In genomic region chr7:106610996-106611886, GRCh38 we compare ENCODE assay signal across 1 cellular context.
TF ChIP-seq lines count a peak whose summit lies in the region.

No MANE protein-coding gene starts in this region.

TF ChIP-seq in GM23338, 12 proteins besides CTCF, POLR2A, EP300 and RAD21 (continued from another document):
- TF ChIP-seq ZNF462 (CRISPR knock-in tag; IDR thresholded peaks at IDR 0.05), result no peak
- TF ChIP-seq ZNF114 (CRISPR knock-in tag; IDR thresholded peaks at IDR 0.05), result no peak
- TF ChIP-seq STAT1 (IDR thresholded peaks at IDR 0.05; ENCODE audit: unreplicated experiment), result no peak
- TF ChIP-seq NANOG (IDR thresholded peaks at IDR 0.05; ENCODE audit: borderline replicate concordance), result no peak
- no peak for TF ChIP-seq ETS1 (IDR thresholded peaks at IDR 0.05)
- no peak for TF ChIP-seq JUNB (IDR thresholded peaks at IDR 0.05; ENCODE audit: unreplicated experiment)
- no peak for TF ChIP-seq EZH2 (IDR thresholded peaks at IDR 0.05; ENCODE audit: low read depth, unreplicated experiment)
